In the genomic region with DNA sequence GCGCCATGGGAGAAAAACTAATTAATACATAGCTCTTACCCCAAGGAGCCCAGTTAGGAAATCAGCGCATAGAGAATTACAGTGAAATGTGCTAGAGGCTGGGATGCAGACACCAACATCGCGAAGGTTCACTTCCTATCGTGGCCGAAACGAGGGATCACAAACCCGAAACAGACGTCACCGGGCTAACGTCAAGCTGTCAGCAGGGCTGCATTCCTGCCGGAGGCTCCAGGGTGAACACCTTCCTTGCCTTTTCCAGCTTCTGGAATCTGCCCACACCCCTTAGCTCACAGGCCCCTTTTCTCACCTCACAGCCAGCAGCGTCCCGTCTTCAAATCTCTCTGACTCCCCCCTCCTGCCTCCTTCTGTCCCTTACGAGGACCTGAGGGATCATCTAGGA, we compare ENCODE assay signal across 23 cellular contexts. TPM values are rescaled to one million over a fixed set of nuclear protein-coding genes. Genes with fewer than 3 reads are reported as not detected.
"Had no signal": no experiment of that assay in that cellular context is flagged by ENCODE, and none has a peak within 500 bp of the region (broad histone marks: within the 10 kb centered on the region; RNA-seq: fewer than 3 reads in every experiment).

No MANE protein-coding gene starts in this region.

- H3K4me3 ChIP-seq: body of pancreas, lung, psoas muscle, skin epidermis, suprapubic skin, upper lobe of left lung had no signal

- H3K9me3 ChIP-seq: body of pancreas, suprapubic skin had no signal

- DNase-seq: activated CD4-positive, alpha-beta T cell treated with anti-CD3 and anti-CD28 coated beads, Interleukin-2, amount 10 ng/mL, durations not matched to agents 7 days and 5 days; activated naive CD4-positive, alpha-beta T cell treated with anti-CD3 and anti-CD28 coated beads for 36 hours; activated T-cell treated with anti-CD3 and anti-CD28 coated beads, Interleukin-2, amount 50 U/mL, for 1 hour; caudate nucleus; foreskin fibroblast; hippocampal formation; midbrain; nephron progenitor cell; psoas muscle; right cardiac atrium; T-helper 1 cell; T-helper 9 cell; upper lobe of left lung had no signal

- H3K27me3 ChIP-seq: body of pancreas, upper lobe of left lung had no signal

- H3K36me3 ChIP-seq: suprapubic skin, upper lobe of left lung had no signal

- H3K4me1 ChIP-seq: psoas muscle had no signal

- H3K27ac ChIP-seq: body of pancreas, psoas muscle, skin epidermis, suprapubic skin, upper lobe of left lung had no signal

RNA-seq across cellular contexts. Expression of gene GP5, which starts 13.0 kb away (rescaled TPM):
- total RNA-seq: body of pancreas, myocyte, psoas muscle, right cardiac atrium had no signal

RNA-seq across cellular contexts. Expression of gene LRRC15, which starts 16.5 kb away (rescaled TPM):
- total RNA-seq: activated CD4-positive, alpha-beta T cell treated with anti-CD3 and anti-CD28 coated beads, Interleukin-2, amount 10 ng/mL, durations not matched to agents 7 days and 5 days; activated CD8-positive, alpha-beta memory T cell treated with anti-CD3 and anti-CD28 coated beads for 36 hours; activated naive CD4-positive, alpha-beta T cell treated with anti-CD3 and anti-CD28 coated beads for 36 hours; activated T-helper 2 cell treated with anti-CD3 and anti-CD28 coated beads, Interferon-gamma antibody, Interleukin-2, Interleukin-4, amounts not matched to agents 10 μg/mL and 5 μg/mL and 100 μg/mL, durations not matched to agents 14 hours and 24 hours and 36 hours; left lobe of liver; myocyte had no signal
- polyA plus RNA-seq: keratinocyte had no signal

RNA-seq across cellular contexts. Expression of gene CPN2, which starts 34.9 kb away (rescaled TPM):
- total RNA-seq: activated CD4-positive, alpha-beta T cell treated with anti-CD3 and anti-CD28 coated beads, Interleukin-2, amount 10 ng/mL, durations not matched to agents 7 days and 5 days; activated CD8-positive, alpha-beta memory T cell treated with anti-CD3 and anti-CD28 coated beads for 36 hours; activated naive CD4-positive, alpha-beta T cell treated with anti-CD3 and anti-CD28 coated beads for 36 hours; activated T-helper 2 cell treated with anti-CD3 and anti-CD28 coated beads, Interferon-gamma antibody, Interleukin-2, Interleukin-4, amounts not matched to agents 10 μg/mL and 5 μg/mL and 100 μg/mL, durations not matched to agents 14 hours and 24 hours and 36 hours; body of pancreas; dermis microvascular lymphatic vessel endothelial cell; lung; myocyte; right cardiac atrium; suprapubic skin had no signal
- polyA plus RNA-seq: keratinocyte, lung had no signal
